Comparison of ENCODE assay signal across 21 cellular contexts in genomic region chr9:132224645-132225044, GRCh38.
A peak's percentile ranks its signal among the peaks of the same experiment; 100 is the strongest.
DNase-seq lines count a peak whose midpoint lies in the region; ATAC-seq and TF ChIP-seq lines count a peak whose summit lies in the region.
"Had no signal": no experiment of that assay in that cellular context is flagged by ENCODE, and none has a peak within 500 bp of the region (broad histone marks: within the 10 kb centered on the region; RNA-seq: fewer than 3 reads in every experiment).

No MANE protein-coding gene starts in this region.

- no peak overlapping the region for H3K27ac ChIP-seq in osteoblast (ENCODE audit: low read depth, low read length)
- H3K27ac ChIP-seq: A549 had no signal

- H3K9me3 Mint-ChIP-seq in activated T-helper 2 cell treated with anti-CD3 and anti-CD28 coated beads, Interferon-gamma antibody, Interleukin-2, Interleukin-4, amounts not matched to agents 10 μg/mL and 5 μg/mL and 100 μg/mL, durations not matched to agents 14 hours and 24 hours and 36 hours, result no peaks in the 10 kb centered on the region
- H3K9me3 Mint-ChIP-seq: CD4-positive, CD25-positive, alpha-beta regulatory T cell; CD8-positive, alpha-beta T cell; GM23338; H9; HFFc6 had no signal

- no peak overlapping the region for H3K27ac Mint-ChIP-seq in activated T-helper 2 cell treated with anti-CD3 and anti-CD28 coated beads, Interferon-gamma antibody, Interleukin-2, Interleukin-4, amounts not matched to agents 10 μg/mL and 5 μg/mL and 100 μg/mL, durations not matched to agents 14 hours and 24 hours and 36 hours
- H3K27ac Mint-ChIP-seq: CD4-positive, CD25-positive, alpha-beta regulatory T cell; CD8-positive, alpha-beta T cell; GM23338; H9; HFFc6 had no signal

- H3K4me2 ChIP-seq in osteoblast (ENCODE audit: insufficient read depth, low read length), result no peak overlapping the region
- H3K4me2 ChIP-seq: A549, GM23338 had no signal

- TF ChIP-seq CTCF in LNCaP clone FGC (IDR thresholded peaks at IDR 0.05; ENCODE audit: control insufficient read depth, extremely low read depth, insufficient read depth) (no peak), osteoblast (IDR thresholded peaks at IDR 0.05; ENCODE audit: extremely low read depth, low read depth, low read length) (no peak)

- intact Hi-C loops in activated T-helper 2 cell treated with anti-CD3 and anti-CD28 coated beads, Interferon-gamma antibody, Interleukin-2, Interleukin-4, amounts not matched to agents 10 μg/mL and 5 μg/mL and 100 μg/mL, durations not matched to agents 14 hours and 24 hours and 36 hours (cut with micrococcal nuclease), result no loop called here

- H3K4me3 Mint-ChIP-seq in activated T-helper 2 cell treated with anti-CD3 and anti-CD28 coated beads, Interferon-gamma antibody, Interleukin-2, Interleukin-4, amounts not matched to agents 10 μg/mL and 5 μg/mL and 100 μg/mL, durations not matched to agents 14 hours and 24 hours and 36 hours (ENCODE audit: low read depth), result no peak overlapping the region
- H3K4me3 Mint-ChIP-seq: CD8-positive, alpha-beta T cell; GM23338; H9; HFFc6 had no signal

- H3K36me3 Mint-ChIP-seq in activated T-helper 2 cell treated with anti-CD3 and anti-CD28 coated beads, Interferon-gamma antibody, Interleukin-2, Interleukin-4, amounts not matched to agents 10 μg/mL and 5 μg/mL and 100 μg/mL, durations not matched to agents 14 hours and 24 hours and 36 hours (ENCODE audit: low read depth), result no peaks in the 10 kb centered on the region
- H3K36me3 Mint-ChIP-seq: CD4-positive, CD25-positive, alpha-beta regulatory T cell; CD8-positive, alpha-beta T cell had no signal

- H3K4me1 Mint-ChIP-seq in activated T-helper 2 cell treated with anti-CD3 and anti-CD28 coated beads, Interferon-gamma antibody, Interleukin-2, Interleukin-4, amounts not matched to agents 10 μg/mL and 5 μg/mL and 100 μg/mL, durations not matched to agents 14 hours and 24 hours and 36 hours (ENCODE audit: low read depth), result no peaks in the 10 kb centered on the region
- H3K4me1 Mint-ChIP-seq: CD4-positive, CD25-positive, alpha-beta regulatory T cell had no signal

- peaks cover 2% of the 10 kb centered on the region for H3K27me3 Mint-ChIP-seq in activated T-helper 2 cell treated with anti-CD3 and anti-CD28 coated beads, Interferon-gamma antibody, Interleukin-2, Interleukin-4, amounts not matched to agents 10 μg/mL and 5 μg/mL and 100 μg/mL, durations not matched to agents 14 hours and 24 hours and 36 hours (ENCODE audit: low read depth)

- H3K4me1 ChIP-seq in osteoblast (ENCODE audit: insufficient read depth, low read length), result no peaks in the 10 kb centered on the region
- H3K4me1 ChIP-seq: A549, BE2C, Caco-2 had no signal

- H3K4me3 ChIP-seq in LNCaP clone FGC (ENCODE audit: low read depth, low read length), result no peak overlapping the region
- no peak overlapping the region for H3K4me3 ChIP-seq in osteoblast (ENCODE audit: insufficient read depth, low read length)
- H3K4me3 ChIP-seq: A549; BLaER1 treated with 17β-estradiol and CSF1 and Interleukin-3, amounts not matched to agents 10 nM and 100 nM; GM23338 had no signal

- H2AFZ ChIP-seq in osteoblast (ENCODE audit: low read length), result no peak overlapping the region
- H2AFZ ChIP-seq: GM23338 had no signal

- no peaks in the 10 kb centered on the region for H3K9me3 ChIP-seq in osteoblast (ENCODE audit: low read depth, low read length)
- H3K9me3 ChIP-seq: A549; BE2C; BLaER1 treated with 17β-estradiol and CSF1 and Interleukin-3, amounts not matched to agents 10 nM and 100 nM; Caco-2 had no signal

- no peaks in the 10 kb centered on the region for H4K20me1 ChIP-seq in osteoblast (ENCODE audit: insufficient read depth, low read length)

- no peaks in the 10 kb centered on the region for H3K36me3 ChIP-seq in osteoblast (ENCODE audit: insufficient read depth, low read length)
- H3K36me3 ChIP-seq: BE2C; BLaER1 treated with 17β-estradiol and CSF1 and Interleukin-3, amounts not matched to agents 10 nM and 100 nM had no signal

- H3K79me2 ChIP-seq in osteoblast (ENCODE audit: insufficient read depth, low read length), result no peaks in the 10 kb centered on the region

- peaks cover 38% of the 10 kb centered on the region for H3K27me3 ChIP-seq in osteoblast (ENCODE audit: insufficient read depth, low read length)
- H3K27me3 ChIP-seq: BE2C; BLaER1 treated with 17β-estradiol and CSF1 and Interleukin-3, amounts not matched to agents 10 nM and 100 nM had no signal

- DNase-seq in NCI-H1092 treated with DMSO at 0.1 percent for 48 hours (lab: John Stamatoyannopoulos, UW) (peak; percentile 10), NCI-H1092 (lab: John Stamatoyannopoulos, UW) (no peak), LNCaP clone FGC (ENCODE audit: low read depth) (peak; percentile 99), osteoblast (ENCODE audit: insufficient read length, low spot score, missing footprints) (peak; percentile 26)
- DNase-seq in activated T-helper 2 cell treated with anti-CD3 and anti-CD28 coated beads, Interferon-gamma antibody, Interleukin-2, Interleukin-4, amounts not matched to agents 10 μg/mL and 5 μg/mL and 100 μg/mL, durations not matched to agents 14 hours and 24 hours and 36 hours (ENCODE audit: low spot score), result no peak
- DNase-seq: 8988T; ACHN; AML-193; BE2C; Caco-2; CD4-positive, CD25-positive, alpha-beta regulatory T cell; CD8-positive, alpha-beta T cell; DMS153; DND-41; H9; HFFc6 had no signal

- ATAC-seq in GM18498 (IDR thresholded peaks at IDR 0.05; ENCODE audit: unreplicated experiment), result no peak
- no peak for ATAC-seq in GM18868 (IDR thresholded peaks at IDR 0.05; ENCODE audit: unreplicated experiment)
- ATAC-seq: A549; CD8-positive, alpha-beta T cell; GM23338 had no signal

Comparison
In these comparisons a context has a peak if more than half of its experiments do, and no peak if none do; other contexts are left out.
1. DNase-seq: peak in NCI-H1092 treated with DMSO at 0.1 percent for 48 hours (single experiment), LNCaP clone FGC (single experiment) and osteoblast (single experiment); none in NCI-H1092 (single experiment) and activated T-helper 2 cell treated with anti-CD3 and anti-CD28 coated beads, Interferon-gamma antibody, Interleukin-2, Interleukin-4, amounts not matched to agents 10 μg/mL and 5 μg/mL and 100 μg/mL, durations not matched to agents 14 hours and 24 hours and 36 hours (single experiment).